Comparison of ENCODE assay signal across 26 cellular contexts in the genomic region with DNA sequence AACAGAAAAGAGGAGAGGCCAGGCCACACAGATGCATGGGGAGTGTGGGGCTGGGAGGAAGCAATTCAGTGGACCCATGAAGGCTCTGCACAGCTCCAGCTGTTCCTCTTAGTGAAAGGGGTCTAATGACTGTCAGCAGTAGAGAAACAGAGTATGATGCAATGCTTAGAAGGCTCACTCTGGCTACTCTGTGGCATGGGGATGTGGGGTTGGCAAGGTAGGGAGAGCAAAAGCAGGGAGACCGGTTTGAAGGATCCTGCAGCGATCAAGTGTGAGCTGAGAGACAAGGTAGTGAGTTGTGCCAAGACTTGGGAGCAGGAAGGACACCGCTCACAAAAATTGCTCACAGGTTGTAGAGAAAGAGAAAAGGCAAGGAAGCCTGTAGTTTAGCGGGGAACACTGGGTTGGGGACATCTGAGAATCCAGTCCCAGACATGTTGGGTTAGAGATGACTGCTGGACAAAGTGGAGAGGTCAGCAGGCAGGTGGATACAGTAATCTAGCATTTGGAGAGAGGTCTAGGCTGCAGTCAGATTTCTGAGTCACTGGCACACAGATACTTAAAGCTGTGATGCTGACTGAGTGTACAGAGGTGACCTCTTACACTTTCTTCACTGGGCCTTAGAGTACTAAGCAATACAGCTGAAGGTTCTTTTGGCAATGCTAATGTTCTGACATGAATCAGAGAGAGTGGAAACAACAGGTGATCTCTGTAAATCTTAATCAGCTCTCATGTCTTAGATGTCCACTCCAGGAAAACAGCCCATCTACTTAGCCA. TPM values are rescaled to one million over a fixed set of nuclear protein-coding genes. Genes with fewer than 3 reads are reported as not detected.
DNase-seq lines count a peak whose midpoint lies in the region; ATAC-seq and TF ChIP-seq lines count a peak whose summit lies in the region.
"Had no signal": no experiment of that assay in that cellular context is flagged by ENCODE, and none has a peak within 500 bp of the region (broad histone marks: within the 10 kb centered on the region; RNA-seq: fewer than 3 reads in every experiment).

No MANE protein-coding gene starts in this region.

- H3K9me3 ChIP-seq in endodermal cell (ENCODE audit: control insufficient read depth, low read length) (no peaks in the 10 kb centered on the region), skeletal muscle tissue (ENCODE audit: control insufficient read depth in 3 of 3, low read length in 3 of 3) (no peaks in the 10 kb centered on the region)
- H3K9me3 ChIP-seq: body of pancreas, pancreas, upper lobe of left lung had no signal

- H3K27me3 ChIP-seq in endodermal cell (ENCODE audit: control insufficient read depth, insufficient read depth, low read length, poor library complexity, severe bottlenecking) (no peaks in the 10 kb centered on the region), skeletal muscle tissue (ENCODE audit: control insufficient read depth in 3 of 3, insufficient read depth in 3 of 3, low read length in 3 of 3) (no peaks in the 10 kb centered on the region)
- H3K27me3 ChIP-seq: body of pancreas, pancreas, upper lobe of left lung had no signal

- peaks cover 87% of the 10 kb centered on the region for H3K36me3 Mint-ChIP-seq in activated T-cell treated with anti-CD3 and anti-CD28 coated beads, Interleukin-2, amount 50 U/mL, for 24 hours (ENCODE audit: low read depth)
- peaks cover 30% of the 10 kb centered on the region for H3K36me3 Mint-ChIP-seq in activated T-cell treated with anti-CD3 and anti-CD28 coated beads, Interleukin-2, amount 50 U/mL, for 4 hours (ENCODE audit: insufficient read depth)
- peaks cover 51% of the 10 kb centered on the region for H3K36me3 Mint-ChIP-seq in endodermal cell (ENCODE audit: low read depth)

- H3K4me3 ChIP-seq in endodermal cell (ENCODE audit: low read length), result no peak overlapping the region
- H3K4me3 ChIP-seq in skeletal muscle tissue (ENCODE audit: low read length in 3 of 3), result no peak overlapping the region
- H3K4me3 ChIP-seq: body of pancreas, pancreas, SK-N-MC, upper lobe of left lung had no signal

- no peak overlapping the region for H3K4me3 Mint-ChIP-seq in activated T-cell treated with anti-CD3 and anti-CD28 coated beads, Interleukin-2, amount 50 U/mL, for 24 hours
- no peak overlapping the region for H3K4me3 Mint-ChIP-seq in activated T-cell treated with anti-CD3 and anti-CD28 coated beads, Interleukin-2, amount 50 U/mL, for 4 hours
- H3K4me3 Mint-ChIP-seq in endodermal cell, result no peak overlapping the region
- H3K4me3 Mint-ChIP-seq: activated T-cell treated with anti-CD3 and anti-CD28 coated beads, Interleukin-2, amount 50 U/mL, for 72 hours; CD14-positive monocyte; mesothelial cell of epicardium; nephron had no signal

- ATAC-seq in activated T-cell treated with anti-CD3 and anti-CD28 coated beads, Interleukin-2, amount 50 U/mL, for 4 hours, result no peak
- ATAC-seq in GM18909 (IDR thresholded peaks at IDR 0.05; ENCODE audit: poor library complexity, unreplicated experiment), result no peak
- ATAC-seq: body of pancreas, pancreas, right cardiac atrium had no signal

- no peak for DNase-seq in activated T-cell treated with anti-CD3 and anti-CD28 coated beads, Interleukin-2, amount 50 U/mL, for 24 hours
- no peak for DNase-seq in activated T-cell treated with anti-CD3 and anti-CD28 coated beads, Interleukin-2, amount 50 U/mL, for 4 hours
- DNase-seq in MV-4-11 (lab: John Stamatoyannopoulos, UW) (peak; percentile 29), endodermal cell (no peak), NCI-H2196 (lab: John Stamatoyannopoulos, UW; ENCODE audit: unreplicated experiment) (no peak), KBM-7 (no peak)
- DNase-seq: activated T-cell treated with anti-CD3 and anti-CD28 coated beads, Interleukin-2, amount 50 U/mL, for 72 hours; body of pancreas; GOT3; left cardiac atrium; NCI-H146; NCI-H2171; NCI-H524 treated with DMSO at 0.1 percent for 48 hours; pancreas; right cardiac atrium; WERI-Rb-1 had no signal

- 94 to 97% methylated on average over 4 of the region's 4 CpGs for WGBS in endodermal cell (ENCODE audit: insufficient coverage in 1 of 2, insufficient read length in 1 of 2), 2 experiments

- H3K4me1 ChIP-seq in endodermal cell (ENCODE audit: control insufficient read depth, insufficient read depth, low read length) (no peaks in the 10 kb centered on the region), skeletal muscle tissue (ENCODE audit: control insufficient read depth in 3 of 3, insufficient read depth in 3 of 3, low read length in 3 of 3) (peaks cover 22 to 34% (median 28%) of the 10 kb centered on the region in 3 donors)
- H3K4me1 ChIP-seq: body of pancreas, pancreas had no signal

- H3K27ac ChIP-seq in endodermal cell (ENCODE audit: low read depth, low read length), result no peak overlapping the region
- peak overlapping the region; percentile 58 for H3K27ac ChIP-seq in skeletal muscle tissue (ENCODE audit: low read depth, low read length)
- H3K27ac ChIP-seq: body of pancreas, pancreas, SK-N-MC, WERI-Rb-1 had no signal

- peaks cover 20% of the 10 kb centered on the region for H3K4me1 Mint-ChIP-seq in activated T-cell treated with anti-CD3 and anti-CD28 coated beads, Interleukin-2, amount 50 U/mL, for 24 hours (ENCODE audit: low read depth)
- H3K4me1 Mint-ChIP-seq in activated T-cell treated with anti-CD3 and anti-CD28 coated beads, Interleukin-2, amount 50 U/mL, for 4 hours (ENCODE audit: low read depth), result peaks cover 10% of the 10 kb centered on the region
- peaks cover 7% of the 10 kb centered on the region for H3K4me1 Mint-ChIP-seq in endodermal cell
- H3K4me1 Mint-ChIP-seq: mesothelial cell of epicardium, nephron had no signal

- in situ Hi-C loops in KBM-7 (cut with MboI; ENCODE audit: low pct_unique_long_range_greater_than_20kb, low sequenced_read_pairs), result no loop called here

- H3K36me3 ChIP-seq in endodermal cell (ENCODE audit: control insufficient read depth, insufficient read depth, low read length), result peaks cover 55% of the 10 kb centered on the region
- peaks cover 14 to 34% (median 21%) of the 10 kb centered on the region in 3 donors for H3K36me3 ChIP-seq in skeletal muscle tissue (ENCODE audit: control insufficient read depth in 3 of 3, insufficient read depth in 3 of 3, low read length in 3 of 3)

- no peak for TF ChIP-seq CTCF in endodermal cell (conservative IDR thresholded peaks at IDR 0.05)

- H3K9ac ChIP-seq in endodermal cell (ENCODE audit: extremely low read depth, low read length, poor library complexity, severe bottlenecking), result no peak overlapping the region
- H3K9ac ChIP-seq in skeletal muscle tissue (ENCODE audit: low read depth in 1 of 3, low read length in 3 of 3), result peak overlapping the region in 1 of 3 donors; percentile 35

- peak overlapping the region; percentile 12 for H3K27ac Mint-ChIP-seq in activated T-cell treated with anti-CD3 and anti-CD28 coated beads, Interleukin-2, amount 50 U/mL, for 24 hours
- H3K27ac Mint-ChIP-seq in endodermal cell, result peak overlapping the region; percentile 67
- H3K27ac Mint-ChIP-seq: mesothelial cell of epicardium, nephron had no signal

- no peaks in the 10 kb centered on the region for H3K9me3 Mint-ChIP-seq in activated T-cell treated with anti-CD3 and anti-CD28 coated beads, Interleukin-2, amount 50 U/mL, for 24 hours
- H3K9me3 Mint-ChIP-seq in activated T-cell treated with anti-CD3 and anti-CD28 coated beads, Interleukin-2, amount 50 U/mL, for 4 hours, result no peaks in the 10 kb centered on the region
- H3K9me3 Mint-ChIP-seq in endodermal cell, result no peaks in the 10 kb centered on the region
- H3K9me3 Mint-ChIP-seq: activated T-cell treated with anti-CD3 and anti-CD28 coated beads, Interleukin-2, amount 50 U/mL, for 72 hours; CD14-positive monocyte; mesothelial cell of epicardium; nephron had no signal

- H3K27me3 Mint-ChIP-seq in activated T-cell treated with anti-CD3 and anti-CD28 coated beads, Interleukin-2, amount 50 U/mL, for 24 hours, result no peaks in the 10 kb centered on the region
- H3K27me3 Mint-ChIP-seq in activated T-cell treated with anti-CD3 and anti-CD28 coated beads, Interleukin-2, amount 50 U/mL, for 4 hours (ENCODE audit: low read depth), result no peaks in the 10 kb centered on the region
- H3K27me3 Mint-ChIP-seq in endodermal cell (ENCODE audit: insufficient read depth), result no peaks in the 10 kb centered on the region

RNA-seq across cellular contexts. Expression of a gene that starts 27.1 kb away (rescaled TPM):
- 1 to 10 TPM; 2.5 to 5.2 (median 3.5) TPM for total RNA-seq in activated T-cell treated with anti-CD3 and anti-CD28 coated beads, Interleukin-2, amount 50 U/mL, for 4 hours
- total RNA-seq in endodermal cell (10 to 100 TPM; 15.7 to 16.5 TPM), skeletal muscle tissue (8.9 TPM)
- 16.4 TPM for polyA plus RNA-seq in endodermal cell (2013, experiment 1 of 2)
- polyA plus RNA-seq in endodermal cell (2013, experiment 2 of 2), result 16.6 TPM

RNA-seq across cellular contexts. Expression of a gene that starts 32.2 kb away (rescaled TPM):
- 10 to 100 TPM in 2 of 3 donors, 1 to 10 TPM in 1; 8.5 to 10.3 (median 10.2) TPM for total RNA-seq in activated T-cell treated with anti-CD3 and anti-CD28 coated beads, Interleukin-2, amount 50 U/mL, for 4 hours
- total RNA-seq in endodermal cell (10 to 100 TPM; 12.2 to 15.5 TPM), skeletal muscle tissue (11.0 TPM)
- polyA plus RNA-seq in endodermal cell (2013, experiment 1 of 2), result 13.5 TPM
- polyA plus RNA-seq in endodermal cell (2013, experiment 2 of 2), result 10.4 TPM

RNA-seq across cellular contexts. Expression of a gene that starts 43.6 kb away (rescaled TPM):
- total RNA-seq in activated T-cell treated with anti-CD3 and anti-CD28 coated beads, Interleukin-2, amount 50 U/mL, for 4 hours, result 10 to 100 TPM; 66.8 to 79.7 (median 75.9) TPM
- 10 to 100 TPM; 16.8 to 19.5 TPM for total RNA-seq in endodermal cell
- polyA plus RNA-seq in endodermal cell (2013, experiment 1 of 2), result 29.7 TPM
- polyA plus RNA-seq in endodermal cell (2013, experiment 2 of 2), result 29.4 TPM
- 15.1 TPM for total RNA-seq in skeletal muscle tissue

RNA-seq across cellular contexts. Expression of a gene that starts 45.3 kb away (rescaled TPM):
- total RNA-seq in activated T-cell treated with anti-CD3 and anti-CD28 coated beads, Interleukin-2, amount 50 U/mL, for 4 hours, result not detected
- not detected for total RNA-seq in endodermal cell
- not detected for polyA plus RNA-seq in endodermal cell (2013, experiment 1 of 2)
- polyA plus RNA-seq in endodermal cell (2013, experiment 2 of 2), result not detected
- not detected for total RNA-seq in skeletal muscle tissue
- total RNA-seq: activated T-cell treated with anti-CD3 and anti-CD28 coated beads, Interleukin-2, amount 50 U/mL, for 72 hours; body of pancreas; fibroblast of lung; left cardiac atrium; mesothelial cell of epicardium; pancreas; right cardiac atrium; RPMI7951; T-helper 2 cell treated with Interferon-gamma antibody and Interleukin-4, amounts not matched to agents 100 ng/mL and 5 ng/mL, for 36 hours; upper lobe of left lung had no signal
- polyA plus RNA-seq: CD14-positive monocyte, fibroblast of lung, pancreas, right cardiac atrium had no signal

RNA-seq across cellular contexts. Expression of a gene that starts 58.5 kb away (rescaled TPM):
- not detected for total RNA-seq in activated T-cell treated with anti-CD3 and anti-CD28 coated beads, Interleukin-2, amount 50 U/mL, for 4 hours
- total RNA-seq in endodermal cell (under 1 TPM in 1 of 2 donors, not detected in 1; 0.69 TPM), skeletal muscle tissue (not detected)
- polyA plus RNA-seq in endodermal cell (2013, experiment 1 of 2), result not detected
- polyA plus RNA-seq in endodermal cell (2013, experiment 2 of 2), result not detected
- total RNA-seq: activated T-cell treated with anti-CD3 and anti-CD28 coated beads, Interleukin-2, amount 50 U/mL, for 72 hours; body of pancreas; fibroblast of lung; left cardiac atrium; mesothelial cell of epicardium; pancreas; right cardiac atrium; RPMI7951; T-helper 2 cell treated with Interferon-gamma antibody and Interleukin-4, amounts not matched to agents 100 ng/mL and 5 ng/mL, for 36 hours; upper lobe of left lung had no signal
- polyA plus RNA-seq: CD14-positive monocyte, fibroblast of lung, pancreas, right cardiac atrium had no signal
